24 cellular contexts compared by ENCODE assay signal in the genomic region with DNA sequence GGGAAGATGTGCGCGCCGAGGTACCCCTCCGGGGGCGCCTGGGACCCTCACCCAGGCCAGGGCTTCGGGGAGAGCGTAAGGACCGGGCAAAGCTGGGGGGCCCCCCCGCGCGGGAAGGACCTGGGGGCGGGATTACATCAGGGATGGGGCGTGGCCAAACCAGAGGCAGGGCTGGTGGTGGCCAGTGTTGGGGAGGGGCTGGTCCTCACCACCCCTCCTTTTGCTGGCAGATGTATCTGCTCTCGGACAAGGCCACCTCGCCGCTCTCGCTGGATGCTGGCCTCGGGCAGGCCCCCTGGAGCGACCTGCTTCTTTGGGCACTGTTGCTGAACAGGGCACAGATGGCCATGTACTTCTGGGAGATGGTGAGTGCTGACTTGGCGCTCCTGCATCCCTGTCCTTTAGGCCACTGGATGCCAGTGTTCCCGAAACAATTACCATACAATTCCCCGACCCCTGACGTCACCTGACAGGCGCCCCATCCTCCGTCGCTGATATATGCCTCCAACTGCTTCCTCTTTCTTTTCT. TPM values are rescaled to one million over a fixed set of nuclear protein-coding genes. Genes with fewer than 3 reads are reported as not detected.
"Had no signal": no experiment of that assay in that cellular context is flagged by ENCODE, and none has a peak within 500 bp of the region (broad histone marks: within the 10 kb centered on the region; RNA-seq: fewer than 3 reads in every experiment).

No MANE protein-coding gene starts in this region.

- ATAC-seq: body of pancreas; gastrocnemius medialis; natural killer cell treated with Interleukin-12 subunit alpha and Interleukin-12 subunit beta and Interleukin-15 and Interleukin-18, amount 100 ng/mL, for 72 hours; stimulated activated memory B cell treated with anti-CD40 and anti-IgM and Interleukin-4, amounts not matched to agents 10 μg/mL and 1 μg/mL and 100 μg/mL, for 72 hours had no signal

- H3K9me3 ChIP-seq: body of pancreas, esophagus muscularis mucosa, gastrocnemius medialis, neutrophil, pancreas, right lobe of liver, vagina had no signal

- H3K27ac ChIP-seq: body of pancreas, cardiac muscle cell, esophagus muscularis mucosa, gastrocnemius medialis, neutrophil, pancreas, right lobe of liver, skin epidermis, vagina had no signal

- DNase-seq: activated CD4-positive, alpha-beta T cell treated with anti-CD3 and anti-CD28 coated beads for 1 hour; activated naive CD4-positive, alpha-beta T cell treated with anti-CD3 and anti-CD28 coated beads, Interleukin-2, amount 50 U/mL, for 16 hours; activated T-cell treated with anti-CD3 and anti-CD28 coated beads, Interleukin-2, amount 50 U/mL, for 48 hours; anterior cingulate cortex; body of pancreas; effector memory CD4-positive, alpha-beta T cell; gastrocnemius medialis; hypothalamus; pancreas; right lobe of liver; stimulated activated CD4-positive, alpha-beta T cell treated with anti-CD3 and anti-CD28 coated beads, Interleukin-2, amount 100 ng/mL, for 24 hours; T-helper 9 cell; trophoblast cell had no signal

- H3K36me3 Mint-ChIP-seq: stimulated activated memory B cell treated with anti-CD40 and anti-IgM and Interleukin-4, amounts not matched to agents 10 μg/mL and 1 μg/mL and 100 μg/mL, for 72 hours had no signal

- H3K27me3 ChIP-seq: body of pancreas, cardiac muscle cell, esophagus muscularis mucosa, gastrocnemius medialis, neutrophil, pancreas, right lobe of liver, vagina had no signal

- H3K27ac Mint-ChIP-seq: memory B cell; natural killer cell treated with Interleukin-12 subunit alpha and Interleukin-12 subunit beta and Interleukin-15 and Interleukin-18, amount 100 ng/mL, for 72 hours; stimulated activated memory B cell treated with anti-CD40 and anti-IgM and Interleukin-4, amounts not matched to agents 10 μg/mL and 1 μg/mL and 100 μg/mL, for 72 hours had no signal

- H3K36me3 ChIP-seq: neutrophil, pancreas, right lobe of liver had no signal

- H3K4me3 Mint-ChIP-seq: memory B cell; natural killer cell treated with Interleukin-12 subunit alpha and Interleukin-12 subunit beta and Interleukin-15 and Interleukin-18, amount 100 ng/mL, for 72 hours; stimulated activated memory B cell treated with anti-CD40 and anti-IgM and Interleukin-4, amounts not matched to agents 10 μg/mL and 1 μg/mL and 100 μg/mL, for 72 hours had no signal

- H3K4me3 ChIP-seq: body of pancreas, cardiac muscle cell, esophagus muscularis mucosa, gastrocnemius medialis, pancreas, right lobe of liver, skin epidermis, vagina had no signal

- H3K4me1 Mint-ChIP-seq: stimulated activated memory B cell treated with anti-CD40 and anti-IgM and Interleukin-4, amounts not matched to agents 10 μg/mL and 1 μg/mL and 100 μg/mL, for 72 hours had no signal

- H3K4me1 ChIP-seq: body of pancreas, esophagus muscularis mucosa, gastrocnemius medialis, pancreas, right lobe of liver, vagina had no signal

RNA-seq across cellular contexts. Expression of a gene that starts 25.3 kb away (rescaled TPM):
- total RNA-seq: natural killer cell treated with Interleukin-12 subunit alpha and Interleukin-12 subunit beta and Interleukin-15 and Interleukin-18, amount 100 ng/mL, for 72 hours had no signal

RNA-seq across cellular contexts. Expression of a gene that starts 27.7 kb away (rescaled TPM):
- total RNA-seq: dermis microvascular lymphatic vessel endothelial cell; natural killer cell treated with Interleukin-12 subunit alpha and Interleukin-12 subunit beta and Interleukin-15 and Interleukin-18, amount 100 ng/mL, for 72 hours; pulmonary artery endothelial cell; T-helper 1 cell treated with Interleukin-12 subunit alpha and Interleukin-12 subunit beta and Interleukin-4 antibody, amounts not matched to agents 30 ng/mL and 1 ng/mL, for 36 hours had no signal
